Comparison of ENCODE assay signal across 9 cellular contexts in genomic region chr11:3055881-3056280, GRCh38. TPM values are rescaled to one million over a fixed set of nuclear protein-coding genes. Genes with fewer than 3 reads are reported as not detected.
DNase-seq lines count a peak whose midpoint lies in the region; ATAC-seq and TF ChIP-seq lines count a peak whose summit lies in the region.
"Had no signal": no experiment of that assay in that cellular context is flagged by ENCODE, and none has a peak within 500 bp of the region (broad histone marks: within the 10 kb centered on the region; RNA-seq: fewer than 3 reads in every experiment).

No MANE protein-coding gene starts in this region.

- no peaks in the 10 kb centered on the region for H3K36me3 ChIP-seq in smooth muscle cell (ENCODE audit: low read depth)

- peak overlapping the region; percentile 84 for H3K4me3 ChIP-seq in smooth muscle cell

- no peak for DNase-seq in activated CD4-positive, alpha-beta T cell treated with anti-CD3 and anti-CD28 coated beads for 36 hours
- DNase-seq in activated CD4-positive, alpha-beta T cell treated with anti-CD3 and anti-CD28 coated beads for 1 hour, result no peak
- DNase-seq in activated B cell treated with CpG ODN at 0.5 μM for 24 hours, result no peak
- no peak for DNase-seq in glutamatergic neuron
- DNase-seq in smooth muscle cell (lab: John Stamatoyannopoulos, UW; ENCODE audit: unreplicated experiment), result no peak
- DNase-seq in cortex of kidney (lab: John Stamatoyannopoulos, UW), result no peak
- DNase-seq: ACHN had no signal

- H3K9me3 ChIP-seq in smooth muscle cell (replicated peaks; ENCODE audit: low read depth), result no peaks in the 10 kb centered on the region

- peaks cover 11% of the 10 kb centered on the region for H3K4me1 ChIP-seq in smooth muscle cell (ENCODE audit: low read depth)

- H3K9ac ChIP-seq in smooth muscle cell (ENCODE audit: low read depth), result peak overlapping the region; percentile 95

- H3K9me3 Mint-ChIP-seq in activated CD4-positive, alpha-beta T cell treated with anti-CD3 and anti-CD28 coated beads for 36 hours (ENCODE audit: low read depth), result no peaks in the 10 kb centered on the region
- H3K9me3 Mint-ChIP-seq in activated B cell treated with CpG ODN at 0.5 μM for 24 hours, result no peaks in the 10 kb centered on the region
- peaks cover 3% of the 10 kb centered on the region for H3K9me3 Mint-ChIP-seq in glutamatergic neuron (ENCODE audit: unreplicated experiment)

- H3F3A ChIP-seq in smooth muscle cell (ENCODE audit: low read depth), result peaks cover 16% of the 10 kb centered on the region

- H3K4me1 Mint-ChIP-seq in activated CD4-positive, alpha-beta T cell treated with anti-CD3 and anti-CD28 coated beads for 36 hours, result peaks cover 38% of the 10 kb centered on the region
- peaks cover 48% of the 10 kb centered on the region for H3K4me1 Mint-ChIP-seq in activated B cell treated with CpG ODN at 0.5 μM for 24 hours
- H3K4me1 Mint-ChIP-seq in glutamatergic neuron (ENCODE audit: low read depth, unreplicated experiment), result peaks cover 29% of the 10 kb centered on the region

- H3K27ac Mint-ChIP-seq in activated CD4-positive, alpha-beta T cell treated with anti-CD3 and anti-CD28 coated beads for 36 hours, result peak overlapping the region; percentile 82
- H3K27ac Mint-ChIP-seq in activated B cell treated with CpG ODN at 0.5 μM for 24 hours, result peak overlapping the region; percentile 80
- H3K27ac Mint-ChIP-seq in glutamatergic neuron (ENCODE audit: unreplicated experiment), result peak overlapping the region; percentile 85

- H2AFZ ChIP-seq in smooth muscle cell (ENCODE audit: low read depth), result no peak overlapping the region

- H3K36me3 Mint-ChIP-seq in activated CD4-positive, alpha-beta T cell treated with anti-CD3 and anti-CD28 coated beads for 36 hours (ENCODE audit: low read depth), result peaks cover 17% of the 10 kb centered on the region
- H3K36me3 Mint-ChIP-seq in activated B cell treated with CpG ODN at 0.5 μM for 24 hours (ENCODE audit: low read depth) (peaks cover 32% of the 10 kb centered on the region), glutamatergic neuron (ENCODE audit: unreplicated experiment) (no peaks in the 10 kb centered on the region)

- no peak for TF ChIP-seq CTCF in activated B cell treated with CpG ODN at 0.5 μM for 24 hours (IDR thresholded peaks at IDR 0.05)
- TF ChIP-seq CTCF in glutamatergic neuron (IDR thresholded peaks at IDR 0.05; ENCODE audit: partially characterized antibody, unreplicated experiment), result no peak
- TF ChIP-seq CTCF in smooth muscle cell (IDR thresholded peaks at IDR 0.05; ENCODE audit: borderline replicate concordance, insufficient read depth, poor library complexity, severe bottlenecking), result no peak

- POLR2A ChIA-PET in activated CD4-positive, alpha-beta T cell treated with anti-CD3 and anti-CD28 coated beads for 36 hours (lab: Charles Lee), result interaction anchor here (0.6 kb wide), 1 partner anchor 80 kb away, joined by 3 read pairs; no protein-coding TSS in a partner anchor
- POLR2A ChIA-PET in activated B cell treated with CpG ODN at 0.5 μM for 24 hours (lab: Charles Lee), result no interaction called here

- peaks cover 63% of the 10 kb centered on the region for H3K79me2 ChIP-seq in smooth muscle cell (ENCODE audit: low read depth)

- H3K4me2 ChIP-seq in smooth muscle cell, result peak overlapping the region; percentile 96

- H3K4me3 Mint-ChIP-seq in activated CD4-positive, alpha-beta T cell treated with anti-CD3 and anti-CD28 coated beads for 36 hours, result peak overlapping the region; percentile 89
- H3K4me3 Mint-ChIP-seq in activated B cell treated with CpG ODN at 0.5 μM for 24 hours, result peak overlapping the region; percentile 90
- peak overlapping the region; percentile 92 for H3K4me3 Mint-ChIP-seq in glutamatergic neuron (ENCODE audit: unreplicated experiment)

- ATAC-seq in activated CD4-positive, alpha-beta T cell treated with anti-CD3 and anti-CD28 coated beads for 36 hours, result no peak
- ATAC-seq in activated B cell treated with CpG ODN at 0.5 μM for 24 hours (ENCODE audit: low read depth) (no peak), HG02610 (IDR thresholded peaks at IDR 0.05; ENCODE audit: unreplicated experiment) (no peak), GM18861 (IDR thresholded peaks at IDR 0.05; ENCODE audit: unreplicated experiment) (no peak)

- CTCF ChIA-PET in activated CD4-positive, alpha-beta T cell treated with anti-CD3 and anti-CD28 coated beads for 36 hours (lab: Charles Lee), result no interaction called here
- CTCF ChIA-PET in activated B cell treated with CpG ODN at 0.5 μM for 24 hours (lab: Charles Lee), result interaction anchor here (1.3 kb wide), 1 partner anchor 18 kb away, joined by 4 read pairs; no protein-coding TSS in a partner anchor

- intact Hi-C loops in activated CD4-positive, alpha-beta T cell treated with anti-CD3 and anti-CD28 coated beads for 36 hours (cut with DNase I, micrococcal nuclease), result loop anchor here (2.0 to 5.0 kb wide), 3 partner anchors 163 to 741 kb away; partner anchors contain the start of genes NUP98 (in 1 of the 2) and TSSC4 (in 1 of the 2)
- intact Hi-C loops in activated B cell treated with CpG ODN at 0.5 μM for 24 hours (cut with micrococcal nuclease), result loop anchor here (2.0 to 10.0 kb wide), 5 partner anchors 33 to 1744 kb away; partner anchors contain the start of gene RRM1

- no peaks in the 10 kb centered on the region for H3K27me3 ChIP-seq in smooth muscle cell (ENCODE audit: low read depth)

- H3K27me3 Mint-ChIP-seq in activated CD4-positive, alpha-beta T cell treated with anti-CD3 and anti-CD28 coated beads for 36 hours, result no peaks in the 10 kb centered on the region
- H3K27me3 Mint-ChIP-seq in activated B cell treated with CpG ODN at 0.5 μM for 24 hours (no peaks in the 10 kb centered on the region), glutamatergic neuron (ENCODE audit: unreplicated experiment) (no peaks in the 10 kb centered on the region)

- peaks cover 51% of the 10 kb centered on the region for H4K20me1 ChIP-seq in smooth muscle cell (ENCODE audit: low read depth)

- WGBS in smooth muscle cell (ENCODE audit: low lambda C conversion rate), result 92% methylated on average over 9 of the region's 9 CpGs

- peak overlapping the region; percentile 88 for H3K27ac ChIP-seq in smooth muscle cell (ENCODE audit: low read depth)

RNA-seq across cellular contexts. Expression of gene CARS1, which starts 1.3 kb away (rescaled TPM):
- total RNA-seq in activated CD4-positive, alpha-beta T cell treated with anti-CD3 and anti-CD28 coated beads for 36 hours, result 100 to 1,000 TPM in 1 of 2 experiments, 10 to 100 TPM in 1; 94.1 to 126 TPM
- total RNA-seq in activated B cell treated with CpG ODN at 0.5 μM for 24 hours (95.9 and 110 TPM in 2 replicates), glutamatergic neuron (ENCODE audit: unreplicated experiment) (151 TPM), smooth muscle cell (51.7 and 57.0 TPM in 2 replicates)
- 61.6 and 64.6 TPM in 2 replicates for polyA plus RNA-seq in smooth muscle cell
